In the genomic region with DNA sequence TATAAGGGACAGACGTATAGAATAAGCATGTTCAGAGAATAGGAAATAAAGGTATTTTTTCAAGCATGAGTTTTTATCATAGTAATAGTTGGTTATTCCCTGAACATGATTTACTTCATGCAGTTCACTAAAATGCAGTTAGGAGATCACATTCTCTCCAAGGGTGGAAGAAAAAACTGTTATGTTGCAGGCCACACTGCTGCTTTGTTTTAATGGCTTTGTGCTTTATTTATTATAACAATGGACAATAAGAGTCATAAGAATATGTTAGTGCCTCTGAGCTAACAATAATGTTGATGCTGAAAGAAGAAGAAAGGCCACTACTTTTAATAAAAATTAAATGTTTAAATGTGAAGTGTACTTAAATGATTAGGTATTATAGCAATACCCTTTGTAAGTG, we compare ENCODE assay signal across 15 cellular contexts.
DNase-seq lines count a peak whose midpoint lies in the region; ATAC-seq and TF ChIP-seq lines count a peak whose summit lies in the region.
"Had no signal": no experiment of that assay in that cellular context is flagged by ENCODE, and none has a peak within 500 bp of the region (broad histone marks: within the 10 kb centered on the region; RNA-seq: fewer than 3 reads in every experiment).

No MANE protein-coding gene starts in this region.

- H3K4me1 Mint-ChIP-seq in stimulated activated effector memory CD8-positive, alpha-beta T cell treated with anti-CD3 and anti-CD28 coated beads, Interleukin-12 subunit alpha, Interleukin-12 subunit beta, amount 100 ng/mL, for 72 hours: no peaks in the 10 kb centered on the region
- H3K4me1 Mint-ChIP-seq: CD8-positive, alpha-beta memory T cell had no signal

- H3K27ac Mint-ChIP-seq in stimulated activated effector memory CD8-positive, alpha-beta T cell treated with anti-CD3 and anti-CD28 coated beads, Interleukin-12 subunit alpha, Interleukin-12 subunit beta, amount 100 ng/mL, for 72 hours: no peak overlapping the region
- H3K27ac Mint-ChIP-seq: CD8-positive, alpha-beta memory T cell had no signal

- intact Hi-C loops in dorsolateral prefrontal cortex (cut with DNase I): loop anchor here in 1 of 2 donors (10.0 kb wide), 1 partner anchor 124 kb away; a partner anchor contains a TSS

- DNase-seq in Ammon's horn (ENCODE audit: low spot score) (peak; percentile 59), dorsolateral prefrontal cortex (no peak), inferior parietal cortex (ENCODE audit: extremely low spot score) (peak; percentile 66), putamen (ENCODE audit: low spot score) (peak; percentile 77), DMS79 treated with DMSO at 0.1 percent for 48 hours (lab: John Stamatoyannopoulos, UW) (no peak), coronary artery (ENCODE audit: low spot score) (no peak)
- DNase-seq in activated CD4-positive, CD25-positive, alpha-beta regulatory T cell (lab: John Stamatoyannopoulos, UW): no peak
- DNase-seq in stimulated activated effector memory CD8-positive, alpha-beta T cell treated with anti-CD3 and anti-CD28 coated beads, Interleukin-12 subunit alpha, Interleukin-12 subunit beta, amount 100 ng/mL, for 72 hours (ENCODE audit: low spot score in 2 of 2): no peak
- DNase-seq: CD8-positive, alpha-beta memory T cell; DMS53; GM23248 had no signal

- no peak for ATAC-seq in stimulated activated effector memory CD8-positive, alpha-beta T cell treated with anti-CD3 and anti-CD28 coated beads, Interleukin-12 subunit alpha, Interleukin-12 subunit beta, amount 100 ng/mL, for 72 hours
- ATAC-seq: GM12878 had no signal

- no peaks in the 10 kb centered on the region for H3K27me3 ChIP-seq in dorsolateral prefrontal cortex
- H3K27me3 ChIP-seq: BLaER1 had no signal

- H3K9me3 Mint-ChIP-seq in stimulated activated effector memory CD8-positive, alpha-beta T cell treated with anti-CD3 and anti-CD28 coated beads, Interleukin-12 subunit alpha, Interleukin-12 subunit beta, amount 100 ng/mL, for 72 hours: no peaks in the 10 kb centered on the region
- H3K9me3 Mint-ChIP-seq: CD8-positive, alpha-beta memory T cell had no signal

- H3K4me3 Mint-ChIP-seq in stimulated activated effector memory CD8-positive, alpha-beta T cell treated with anti-CD3 and anti-CD28 coated beads, Interleukin-12 subunit alpha, Interleukin-12 subunit beta, amount 100 ng/mL, for 72 hours: no peak overlapping the region
- H3K4me3 Mint-ChIP-seq: CD8-positive, alpha-beta memory T cell had no signal

- H3K4me3 ChIP-seq in dorsolateral prefrontal cortex: peak overlapping the region in 2 of 59 donors; percentile 4 to 17
- H3K4me3 ChIP-seq in coronary artery: no peak overlapping the region
- H3K4me3 ChIP-seq: BLaER1, GM12878, GM23248 had no signal

- TF ChIP-seq CTCF in dorsolateral prefrontal cortex (IDR thresholded peaks at IDR 0.05 in 54 of 56, conservative IDR thresholded peaks at IDR 0.05 in 2 of 56; ENCODE audit: low read depth in 1 of 56, partially characterized antibody in 56 of 56) (peak in 5 of 56 donors; percentile 9 to 39 (median 15)), coronary artery (IDR thresholded peaks at IDR 0.05) (no peak)

- H3K36me3 Mint-ChIP-seq in stimulated activated effector memory CD8-positive, alpha-beta T cell treated with anti-CD3 and anti-CD28 coated beads, Interleukin-12 subunit alpha, Interleukin-12 subunit beta, amount 100 ng/mL, for 72 hours: peaks cover 37% of the 10 kb centered on the region

- H3K27ac ChIP-seq in dorsolateral prefrontal cortex (peak overlapping the region; percentile 77 to 100 (median 95)), coronary artery (no peak overlapping the region)
- H3K27ac ChIP-seq: 22Rv1, BLaER1, GM23248, HL-60 had no signal

Comparison
In these comparisons a context has a peak if more than half of its experiments do, and no peak if none do; other contexts are left out.
1. DNase-seq: peak in Ammon's horn (single experiment), inferior parietal cortex (single experiment) and putamen (single experiment); none in dorsolateral prefrontal cortex (0 of 10), DMS79 treated with DMSO at 0.1 percent for 48 hours (single experiment), activated CD4-positive, CD25-positive, alpha-beta regulatory T cell (0 of 4), stimulated activated effector memory CD8-positive, alpha-beta T cell treated with anti-CD3 and anti-CD28 coated beads, Interleukin-12 subunit alpha, Interleukin-12 subunit beta, amount 100 ng/mL, for 72 hours (0 of 2) and coronary artery (single experiment).
2. H3K27ac ChIP-seq: peak in dorsolateral prefrontal cortex (59 of 59); none in coronary artery (0 of 2).